Comparison of ENCODE assay signal across 26 cellular contexts in the genomic region with DNA sequence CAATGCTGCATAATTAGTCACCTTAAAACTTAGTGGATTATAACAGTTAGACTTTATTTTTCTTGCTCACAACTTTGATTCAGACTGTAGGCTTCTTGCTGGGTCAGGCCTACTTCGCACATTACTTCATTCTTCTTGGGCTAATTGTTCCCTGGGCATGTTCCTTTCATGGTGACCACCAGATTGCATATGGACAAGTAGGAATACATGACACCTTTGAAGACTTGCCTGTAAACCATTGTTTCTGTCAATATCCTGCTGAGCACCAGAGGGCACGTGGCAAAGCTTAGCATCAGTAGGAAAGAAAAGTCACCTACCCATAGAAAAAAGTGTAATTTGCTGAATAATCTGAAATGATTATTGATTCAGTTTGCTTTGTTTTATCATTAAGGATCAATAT. TPM values are rescaled to one million over a fixed set of nuclear protein-coding genes. Genes with fewer than 3 reads are reported as not detected.
DNase-seq lines count a peak whose midpoint lies in the region; ATAC-seq, FAIRE-seq and TF ChIP-seq lines count a peak whose summit lies in the region.
"Had no signal": no experiment of that assay in that cellular context is flagged by ENCODE, and none has a peak within 500 bp of the region (broad histone marks: within the 10 kb centered on the region; RNA-seq: fewer than 3 reads in every experiment).

No MANE protein-coding gene starts in this region.

- no peak overlapping the region for H2AFZ ChIP-seq in MM.1S (ENCODE audit: low read length)

- H3K23ac ChIP-seq in mesendoderm (ENCODE audit: low read length), result no peak overlapping the region

- H3K56ac ChIP-seq in mesendoderm (ENCODE audit: low read length), result no peak overlapping the region

- H3K4me1 ChIP-seq in NT2/D1 (ENCODE audit: insufficient read depth, insufficient read length), result no peaks in the 10 kb centered on the region
- no peaks in the 10 kb centered on the region for H3K4me1 ChIP-seq in endodermal cell (ENCODE audit: control insufficient read depth, insufficient read depth, low read length)
- no peaks in the 10 kb centered on the region for H3K4me1 ChIP-seq in mesendoderm (ENCODE audit: control insufficient read depth, low read depth, low read length)
- H3K4me1 ChIP-seq in MM.1S (ENCODE audit: low read length), result peaks cover 11% of the 10 kb centered on the region
- H3K4me1 ChIP-seq: BE2C had no signal

- H3F3A ChIP-seq in MM.1S (ENCODE audit: insufficient read depth, low read length), result peaks cover 7% of the 10 kb centered on the region; the same call in 1 of the 2 replicates

- H3K27ac ChIP-seq in endodermal cell (ENCODE audit: low read depth, low read length), result no peak overlapping the region
- H3K27ac ChIP-seq in mesendoderm (ENCODE audit: low read depth, low read length), result no peak overlapping the region
- H3K27ac ChIP-seq in MM.1S (ENCODE audit: low read length), result no peak overlapping the region
- H3K27ac ChIP-seq: BLaER1 had no signal

- H3K4me3 Mint-ChIP-seq in endodermal cell, result no peak overlapping the region
- H3K4me3 Mint-ChIP-seq: CD14-positive monocyte; CD4-positive, alpha-beta memory T cell; CD8-positive, alpha-beta memory T cell had no signal

- H3K9me3 Mint-ChIP-seq in endodermal cell, result no peaks in the 10 kb centered on the region

- H3K27me3 Mint-ChIP-seq in endodermal cell (ENCODE audit: insufficient read depth), result no peaks in the 10 kb centered on the region
- H3K27me3 Mint-ChIP-seq: CD4-positive, alpha-beta memory T cell; CD4-positive, CD25-positive, alpha-beta regulatory T cell; CD8-positive, alpha-beta memory T cell had no signal

- H3K79me2 ChIP-seq in mesendoderm (ENCODE audit: control insufficient read depth, insufficient read depth, low read length), result no peaks in the 10 kb centered on the region
- H3K79me2 ChIP-seq in MM.1S (ENCODE audit: low read length), result no peaks in the 10 kb centered on the region

- peaks cover 3% of the 10 kb centered on the region for H3K27me3 ChIP-seq in NT2/D1 (ENCODE audit: insufficient read depth, insufficient read length)
- H3K27me3 ChIP-seq in endodermal cell (ENCODE audit: control insufficient read depth, insufficient read depth, low read length, poor library complexity, severe bottlenecking), result no peaks in the 10 kb centered on the region
- no peaks in the 10 kb centered on the region for H3K27me3 ChIP-seq in mesendoderm (ENCODE audit: insufficient read depth, low read length, poor library complexity)
- no peaks in the 10 kb centered on the region for H3K27me3 ChIP-seq in MM.1S (replicated peaks; ENCODE audit: insufficient read depth, low read length)
- H3K27me3 ChIP-seq: BE2C, BLaER1 had no signal

- no peak overlapping the region for H2BK15ac ChIP-seq in mesendoderm (replicated peaks; ENCODE audit: low read depth)

- WGBS in endodermal cell (ENCODE audit: insufficient coverage in 1 of 2, insufficient read length in 1 of 2), 2 experiments, result 74% methylated on average over 2 of the region's 2 CpGs; no CpG with 5 or more reads in 1 of the 2 experiments
- no CpG with 5 or more reads among the region's 2 CpGs for WGBS in mesendoderm (ENCODE audit: extremely low coverage, insufficient coverage, low lambda C conversion rate)

- no peaks in the 10 kb centered on the region for H3K9me3 ChIP-seq in NT2/D1 (ENCODE audit: insufficient read depth, low read length)
- no peaks in the 10 kb centered on the region for H3K9me3 ChIP-seq in endodermal cell (ENCODE audit: control insufficient read depth, low read length)
- no peaks in the 10 kb centered on the region for H3K9me3 ChIP-seq in MM.1S (replicated peaks; ENCODE audit: insufficient read depth, low read length)
- H3K9me3 ChIP-seq: BE2C, BLaER1 had no signal

- H3K4me2 ChIP-seq in mesendoderm (ENCODE audit: low read length) (no peak overlapping the region), MM.1S (ENCODE audit: low read depth, low read length) (no peak overlapping the region)
- H3K4me2 ChIP-seq: BLaER1 had no signal

- no peak for FAIRE-seq in HTR-8/SVneo (lab: Jason Lieb, UNC)
- FAIRE-seq: GM12878, GM12892, GM18507 had no signal

- H3K4ac ChIP-seq in mesendoderm (ENCODE audit: low read depth, low read length), result no peak overlapping the region

- H3K4me1 Mint-ChIP-seq in endodermal cell, result no peaks in the 10 kb centered on the region
- H3K4me1 Mint-ChIP-seq: CD14-positive monocyte; CD4-positive, alpha-beta memory T cell; CD4-positive, CD25-positive, alpha-beta regulatory T cell; CD8-positive, alpha-beta memory T cell had no signal

- no peak overlapping the region for H4K5ac ChIP-seq in mesendoderm (ENCODE audit: low read length)

- H3K36me3 Mint-ChIP-seq in endodermal cell (ENCODE audit: low read depth), result no peaks in the 10 kb centered on the region
- H3K36me3 Mint-ChIP-seq: CD14-positive monocyte; CD4-positive, alpha-beta memory T cell; CD4-positive, CD25-positive, alpha-beta regulatory T cell; CD8-positive, alpha-beta memory T cell had no signal

- no peak overlapping the region for H3K18ac ChIP-seq in mesendoderm (ENCODE audit: low read length)

- no peak overlapping the region for H3K9ac ChIP-seq in NT2/D1 (ENCODE audit: insufficient read length, low read depth)
- H3K9ac ChIP-seq in endodermal cell (ENCODE audit: extremely low read depth, low read length, poor library complexity, severe bottlenecking), result no peak overlapping the region
- H3K9ac ChIP-seq in mesendoderm (ENCODE audit: low read length), result no peak overlapping the region
- H3K9ac ChIP-seq in MM.1S (ENCODE audit: low read length), result no peak overlapping the region
- H3K9ac ChIP-seq: BLaER1 had no signal

- H3K27ac Mint-ChIP-seq in endodermal cell, result no peak overlapping the region
- H3K27ac Mint-ChIP-seq: CD14-positive monocyte; CD4-positive, alpha-beta memory T cell; CD4-positive, CD25-positive, alpha-beta regulatory T cell; CD8-positive, alpha-beta memory T cell had no signal

- DNase-seq in NT2/D1 (ENCODE audit: low read depth, low spot score) (peak; percentile 9), endodermal cell (peak; percentile 51), mesendoderm (peak; percentile 68), MM.1S (no peak), HTR-8/SVneo (ENCODE audit: insufficient read length, low spot score) (no peak)
- DNase-seq: 8988T; ACHN; BE2C; C1 segment of cervical spinal cord; CD4-positive, alpha-beta memory T cell; CD4-positive, CD25-positive, alpha-beta regulatory T cell; CD8-positive, alpha-beta memory T cell; COR-L47; DMS 273 treated with DMSO at 0.1 percent for 48 hours; DMS153; DMS53; DMS79; DND-41; EL; GDM1 had no signal

- H2AK5ac ChIP-seq in mesendoderm (ENCODE audit: low read length), result no peak overlapping the region

- no peak for ATAC-seq in GM19455 (IDR thresholded peaks at IDR 0.05; ENCODE audit: unreplicated experiment)
- ATAC-seq: GM12878 had no signal

- no peak overlapping the region for H3K4me3 ChIP-seq in NT2/D1 (ENCODE audit: insufficient read length, low read depth)
- no peak overlapping the region for H3K4me3 ChIP-seq in endodermal cell (ENCODE audit: low read length)
- H3K4me3 ChIP-seq in mesendoderm (ENCODE audit: low read length), result no peak overlapping the region
- H3K4me3 ChIP-seq in MM.1S (ENCODE audit: low read length), result no peak overlapping the region
- H3K4me3 ChIP-seq: BLaER1, GM12878 had no signal

- H3K9me2 ChIP-seq in MM.1S (replicated peaks; ENCODE audit: insufficient read depth, low read length), result no peaks in the 10 kb centered on the region

- H2BK5ac ChIP-seq in mesendoderm (ENCODE audit: low read length), result no peak overlapping the region

- no peaks in the 10 kb centered on the region for H4K20me1 ChIP-seq in MM.1S (ENCODE audit: insufficient read depth, low read length)
- H4K20me1 ChIP-seq: BLaER1 had no signal

- H3K79me1 ChIP-seq in mesendoderm (ENCODE audit: low read length), result no peaks in the 10 kb centered on the region

- TF ChIP-seq CTCF in endodermal cell (conservative IDR thresholded peaks at IDR 0.05) (no peak), MM.1S (IDR thresholded peaks at IDR 0.05; ENCODE audit: low read length) (no peak)

- H3K36me3 ChIP-seq in NT2/D1 (ENCODE audit: insufficient read depth, insufficient read length, low read length) (no peaks in the 10 kb centered on the region), endodermal cell (ENCODE audit: control insufficient read depth, insufficient read depth, low read length) (no peaks in the 10 kb centered on the region), mesendoderm (ENCODE audit: control insufficient read depth, insufficient read depth, low read length) (no peaks in the 10 kb centered on the region), MM.1S (replicated peaks; ENCODE audit: insufficient read depth, low read length) (no peaks in the 10 kb centered on the region)
- H3K36me3 ChIP-seq: BE2C, BLaER1 had no signal

- H2BK120ac ChIP-seq in mesendoderm (ENCODE audit: low read depth, low read length), result no peak overlapping the region

- no peak overlapping the region for H4K8ac ChIP-seq in mesendoderm (ENCODE audit: low read depth, low read length)

RNA-seq across cellular contexts. Expression of gene ROBO1, which starts 54.3 kb away (rescaled TPM):
- total RNA-seq in endodermal cell, result 10 to 100 TPM; 74.8 to 75.9 TPM
- 86.0 TPM for polyA plus RNA-seq in endodermal cell (2013, experiment 1 of 2)
- 78.9 TPM for polyA plus RNA-seq in endodermal cell (2013, experiment 2 of 2)
- polyA plus RNA-seq in mesendoderm (2013, experiment 1 of 2), result 39.2 TPM
- polyA plus RNA-seq in mesendoderm (2013, experiment 2 of 2), result 41.1 TPM
- total RNA-seq: CD4-positive, alpha-beta memory T cell; CD4-positive, CD25-positive, alpha-beta regulatory T cell had no signal
- polyA plus RNA-seq: CD4-positive, alpha-beta memory T cell; CD4-positive, CD25-positive, alpha-beta regulatory T cell had no signal

Comparison
In these comparisons a context has a peak if more than half of its experiments do, and no peak if none do; other contexts are left out.
1. DNase-seq: peak in NT2/D1 (single experiment), endodermal cell (single experiment) and mesendoderm (single experiment); none in MM.1S (single experiment) and HTR-8/SVneo (single experiment).